ENCODE assay signal across 21 cellular contexts in the genomic region with DNA sequence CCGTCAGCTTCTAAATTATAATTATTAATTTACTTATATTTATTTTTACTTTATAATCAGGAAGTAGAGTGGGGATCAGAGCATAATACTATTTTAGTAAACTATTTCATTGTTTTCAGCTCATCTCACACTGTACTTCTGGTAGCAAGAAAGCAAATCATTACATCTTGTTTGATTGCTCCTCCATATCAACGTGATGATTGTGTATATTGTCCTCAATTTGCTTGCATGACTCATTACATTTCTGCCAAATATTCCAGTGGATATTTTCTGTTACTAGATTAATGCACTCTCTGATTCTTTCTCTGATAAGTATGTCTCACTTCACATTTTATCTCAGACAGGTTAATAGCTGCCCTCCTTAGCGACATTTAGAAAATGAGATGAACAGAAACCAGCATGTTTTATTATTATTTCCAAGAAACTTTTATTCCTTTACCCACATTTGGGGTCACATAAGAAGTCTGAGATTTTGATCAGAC.
DNase-seq lines count a peak whose midpoint lies in the region; TF ChIP-seq lines count a peak whose summit lies in the region.
"Had no signal": no experiment of that assay in that cellular context is flagged by ENCODE, and none has a peak within 500 bp of the region (broad histone marks: within the 10 kb centered on the region; RNA-seq: fewer than 3 reads in every experiment).

No MANE protein-coding gene starts in this region.

- peaks cover 28% of the 10 kb centered on the region for H3K9me3 ChIP-seq in BLaER1
- peaks cover 10% of the 10 kb centered on the region for H3K9me3 ChIP-seq in mesenchymal stem cell (ENCODE audit: control insufficient read depth, low read length)

- no peak overlapping the region for H2AK5ac ChIP-seq in mesenchymal stem cell (ENCODE audit: low read length, severe bottlenecking)

- H2AFZ ChIP-seq in mesenchymal stem cell (ENCODE audit: low read depth, low read length): no peak overlapping the region

- H3K4me2 ChIP-seq in BLaER1: peak overlapping the region; percentile 75
- no peak overlapping the region for H3K4me2 ChIP-seq in mesenchymal stem cell (ENCODE audit: low read length, poor library complexity, severe bottlenecking)
- H3K4me2 ChIP-seq: GM23338 had no signal

- H2BK15ac ChIP-seq in mesenchymal stem cell (ENCODE audit: low read depth, poor library complexity, severe bottlenecking): no peak overlapping the region

- no peak overlapping the region for H3K23ac ChIP-seq in mesenchymal stem cell (ENCODE audit: low read length in 2 of 2)

- no peak overlapping the region for H2BK120ac ChIP-seq in mesenchymal stem cell (ENCODE audit: low read depth, low read length)

- H3K4me1 ChIP-seq in BLaER1: peaks cover 17% of the 10 kb centered on the region
- H3K4me1 ChIP-seq in mesenchymal stem cell (ENCODE audit: control insufficient read depth, insufficient read depth, low read depth, low read length): no peaks in the 10 kb centered on the region

- no peaks in the 10 kb centered on the region for H3K27me3 ChIP-seq in BLaER1
- H3K27me3 ChIP-seq in mesenchymal stem cell (ENCODE audit: control insufficient read depth in 1 of 2, insufficient read depth in 1 of 2, low read length in 2 of 2): no peaks in the 10 kb centered on the region

- H4K8ac ChIP-seq in mesenchymal stem cell (ENCODE audit: low read length): no peak overlapping the region

- no peaks in the 10 kb centered on the region for H4K20me1 ChIP-seq in BLaER1

- no peak overlapping the region for H3K14ac ChIP-seq in mesenchymal stem cell (ENCODE audit: low read length in 2 of 2)

- H3K27ac Mint-ChIP-seq in HFFc6: no peak overlapping the region
- H3K27ac Mint-ChIP-seq: B cell, GM23338, H9 had no signal

- H3K4me3 ChIP-seq in BLaER1 (no peak overlapping the region), fibroblast of mammary gland (ENCODE audit: control insufficient read depth, low read depth, low read length) (no peak overlapping the region), mesenchymal stem cell (ENCODE audit: insufficient read depth in 1 of 2, low read depth in 1 of 2, low read length in 2 of 2) (no peak overlapping the region)
- H3K4me3 ChIP-seq: GM23338 had no signal

- H2BK5ac ChIP-seq in mesenchymal stem cell (ENCODE audit: low read depth, low read length, poor library complexity, severe bottlenecking): no peak overlapping the region

- no peak overlapping the region for H2BK12ac ChIP-seq in mesenchymal stem cell (ENCODE audit: low read length in 2 of 2)

- H3K27me3 Mint-ChIP-seq in HFFc6 (ENCODE audit: insufficient read depth): no peaks in the 10 kb centered on the region
- H3K27me3 Mint-ChIP-seq: B cell had no signal

- H3K18ac ChIP-seq in mesenchymal stem cell (ENCODE audit: low read depth in 1 of 2, low read length in 2 of 2): no peak overlapping the region

- no peaks in the 10 kb centered on the region for H3K79me1 ChIP-seq in mesenchymal stem cell (replicated peaks; ENCODE audit: low read length, poor library complexity, severe bottlenecking)

- DNase-seq in HFFc6: peak; percentile 15
- DNase-seq in SK-N-DZ (ENCODE audit: low spot score): peak; percentile 28
- peak; percentile 7 for DNase-seq in fibroblast of mammary gland (ENCODE audit: low read depth)
- DNase-seq in NCI-H526 treated with DMSO at 0.1 percent for 48 hours (lab: John Stamatoyannopoulos, UW): no peak
- DNase-seq in mesenchymal stem cell: no peak
- DNase-seq in Kasumi-1 (lab: John Stamatoyannopoulos, UW): no peak
- DNase-seq in anterior cingulate cortex (lab: John Stamatoyannopoulos, UW): no peak
- DNase-seq: DMS153, H9, NCI-H1105 treated with DMSO at 0.1 percent for 48 hours, NCI-H146, NCI-H2029, NCI-H446, NCI-H524 treated with DMSO at 0.1 percent for 48 hours, NCI-H82, SHP77 had no signal

- no peak overlapping the region for H3K9ac ChIP-seq in BLaER1
- no peak overlapping the region for H3K9ac ChIP-seq in mesenchymal stem cell (ENCODE audit: low read length)

- WGBS in mesenchymal stem cell: 60% methylated on average over 2 of the region's 3 CpGs

- H3K4me3 Mint-ChIP-seq in HFFc6: no peak overlapping the region
- H3K4me3 Mint-ChIP-seq: B cell, GM23338, H9 had no signal

- H3K9me3 Mint-ChIP-seq in HFFc6: peaks cover 18% of the 10 kb centered on the region

- H3K27ac ChIP-seq in BLaER1 (no peak overlapping the region), mesenchymal stem cell (ENCODE audit: low read length, poor library complexity, severe bottlenecking) (no peak overlapping the region)
- H3K27ac ChIP-seq: 22Rv1, RWPE1 had no signal

- TF ChIP-seq CTCF in HFFc6 (IDR thresholded peaks at IDR 0.05) (no peak), fibroblast of mammary gland (conservative IDR thresholded peaks at IDR 0.05; ENCODE audit: control insufficient read depth, insufficient read depth, low read depth, low read length) (no peak)

- H3K4me1 Mint-ChIP-seq in HFFc6 (ENCODE audit: low read depth): peaks cover 18% of the 10 kb centered on the region
- H3K4me1 Mint-ChIP-seq: B cell, GM23338, H9 had no signal

- no peaks in the 10 kb centered on the region for H3K36me3 ChIP-seq in BLaER1
- no peaks in the 10 kb centered on the region for H3K36me3 ChIP-seq in mesenchymal stem cell (ENCODE audit: control insufficient read depth in 1 of 2, insufficient read depth in 2 of 2, low read depth in 1 of 2, low read length in 2 of 2)

- no peak overlapping the region for H4K91ac ChIP-seq in mesenchymal stem cell (ENCODE audit: low read length)

- no peak overlapping the region for H3K4ac ChIP-seq in mesenchymal stem cell (ENCODE audit: low read depth in 1 of 2, low read length in 2 of 2)

- H3K36me3 Mint-ChIP-seq in HFFc6 (ENCODE audit: low read depth): peaks cover 6% of the 10 kb centered on the region

Comparison
In these comparisons a context has a peak if more than half of its experiments do, and no peak if none do; other contexts are left out.
1. DNase-seq: peak in HFFc6 (single experiment), SK-N-DZ (single experiment) and fibroblast of mammary gland (single experiment); none in NCI-H526 treated with DMSO at 0.1 percent for 48 hours (single experiment), mesenchymal stem cell (single experiment), Kasumi-1 (0 of 2) and anterior cingulate cortex (0 of 58).